ENCODE assay signal across 9 cellular contexts in genomic region chrX:47854474-47854873, GRCh38. TPM values are rescaled to one million over a fixed set of nuclear protein-coding genes. Genes with fewer than 3 reads are reported as not detected.
DNase-seq lines count a peak whose midpoint lies in the region; ATAC-seq, FAIRE-seq and TF ChIP-seq lines count a peak whose summit lies in the region.
"Had no signal": no experiment of that assay in that cellular context is flagged by ENCODE, and none has a peak within 500 bp of the region (broad histone marks: within the 10 kb centered on the region; RNA-seq: fewer than 3 reads in every experiment).

No MANE protein-coding gene starts in this region.

- peaks cover 38% of the 10 kb centered on the region for H3K36me3 Mint-ChIP-seq in activated B cell treated with CpG ODN at 0.5 μM for 24 hours (ENCODE audit: low read depth)

- no peak overlapping the region for H3K4me3 Mint-ChIP-seq in activated B cell treated with CpG ODN at 0.5 μM for 24 hours
- H3K4me3 Mint-ChIP-seq: naive B cell had no signal

- peaks cover 8% of the 10 kb centered on the region for H3K4me1 Mint-ChIP-seq in activated B cell treated with CpG ODN at 0.5 μM for 24 hours

- no peak overlapping the region for H3K27ac Mint-ChIP-seq in activated B cell treated with CpG ODN at 0.5 μM for 24 hours
- H3K27ac Mint-ChIP-seq: naive B cell had no signal

- H3K4me1 ChIP-seq in sigmoid colon, result no peaks in the 10 kb centered on the region

- H3K27me3 Mint-ChIP-seq in activated B cell treated with CpG ODN at 0.5 μM for 24 hours, result no peaks in the 10 kb centered on the region
- H3K27me3 Mint-ChIP-seq: naive B cell had no signal

- no peak overlapping the region for H3K27ac ChIP-seq in sigmoid colon

- no peak for FAIRE-seq in GM12892 (lab: Jason Lieb, UNC)

- no peaks in the 10 kb centered on the region for H3K9me3 Mint-ChIP-seq in activated B cell treated with CpG ODN at 0.5 μM for 24 hours

- POLR2A ChIA-PET in activated B cell treated with CpG ODN at 0.5 μM for 24 hours (lab: Charles Lee), result no interaction called here

- TF ChIP-seq POLR2A in GM12892 (IDR thresholded peaks at IDR 0.05; ENCODE audit: low read depth, low read length), result no peak
- TF ChIP-seq POLR2A in sigmoid colon (IDR thresholded peaks at IDR 0.05), result no peak

- CTCF ChIA-PET in activated B cell treated with CpG ODN at 0.5 μM for 24 hours (lab: Charles Lee), result no interaction called here

- intact Hi-C loops in activated B cell treated with CpG ODN at 0.5 μM for 24 hours (cut with micrococcal nuclease) (loop anchor here (1.0 kb wide), 1 partner anchor 640 kb away; no protein-coding TSS in a partner anchor), sigmoid colon (cut with DNase I) (loop anchor here (5.0 kb wide), 1 partner anchor 173 kb away; no protein-coding TSS in a partner anchor)

- 13 to 49% methylated on average over 10 of the region's 10 CpGs for WGBS in sigmoid colon, 2 donors

- DNase-seq in stimulated activated CD4-positive, alpha-beta T cell treated with anti-CD3 and anti-CD28 coated beads, Interleukin-12 subunit alpha, Interleukin-12 subunit beta, amount 100 ng/mL, for 4 hours, result peak; percentile 25
- no peak for DNase-seq in stimulated activated CD4-positive, alpha-beta T cell treated with anti-CD3 and anti-CD28 coated beads, Interleukin-2, amount 100 ng/mL, for 48 hours
- DNase-seq in activated B cell treated with CpG ODN at 0.5 μM for 24 hours (no peak), fibroblast of the aortic adventitia (ENCODE audit: low read depth) (peak; percentile 47), retinal pigment epithelial cell (ENCODE audit: low read depth) (no peak), NCI-H2107 treated with DMSO at 0.1 percent for 48 hours (lab: John Stamatoyannopoulos, UW; ENCODE audit: unreplicated experiment) (no peak), GM12892 (ENCODE audit: insufficient read length) (no peak), sigmoid colon (no peak)
- DNase-seq: naive B cell had no signal

- H3K4me3 ChIP-seq in fibroblast of the aortic adventitia (ENCODE audit: low read depth, low read length) (no peak overlapping the region), retinal pigment epithelial cell (ENCODE audit: low read length) (no peak overlapping the region), sigmoid colon (no peak overlapping the region)

- TF ChIP-seq CTCF in activated B cell treated with CpG ODN at 0.5 μM for 24 hours (IDR thresholded peaks at IDR 0.05) (no peak), fibroblast of the aortic adventitia (IDR thresholded peaks at IDR 0.05; ENCODE audit: insufficient read depth, low read length) (peak; percentile 50), retinal pigment epithelial cell (conservative IDR thresholded peaks at IDR 0.05; ENCODE audit: low read depth, low read length) (peak; percentile 46), sigmoid colon (IDR thresholded peaks at IDR 0.05) (no peak)

- no peak for TF ChIP-seq EP300 in sigmoid colon (IDR thresholded peaks at IDR 0.05)

- H3K27me3 ChIP-seq in sigmoid colon, result no peaks in the 10 kb centered on the region

- H3K9me3 ChIP-seq in sigmoid colon, result no peaks in the 10 kb centered on the region

- peak; percentile 49 for ATAC-seq in activated B cell treated with CpG ODN at 0.5 μM for 24 hours (ENCODE audit: low read depth)

- H3K36me3 ChIP-seq in sigmoid colon, result no peaks in the 10 kb centered on the region

RNA-seq across cellular contexts. Expression of gene ZNF81, which starts 17.8 kb away (rescaled TPM):
- total RNA-seq in activated B cell treated with CpG ODN at 0.5 μM for 24 hours (11.0 and 15.3 TPM in 2 replicates), fibroblast of the aortic adventitia (ENCODE audit: low replicate concordance) (6.1 and 6.2 TPM in 2 replicates), sigmoid colon (10 to 100 TPM in 2 of 4 donors, 1 to 10 TPM in 2; 4.4 to 16.0 (median 8.1) TPM)
- 4.5 TPM for polyA plus RNA-seq in GM12892 (2012; ENCODE audit: missing spikeins)
- polyA plus RNA-seq in sigmoid colon, result 1 to 10 TPM in 1 of 3 donors, under 1 TPM in 2; 0.60 to 3.0 (median 0.69) TPM

Comparison
In these comparisons a context has a peak if more than half of its experiments do, and no peak if none do; other contexts are left out.
1. DNase-seq: peak in stimulated activated CD4-positive, alpha-beta T cell treated with anti-CD3 and anti-CD28 coated beads, Interleukin-12 subunit alpha, Interleukin-12 subunit beta, amount 100 ng/mL, for 4 hours (single experiment) and fibroblast of the aortic adventitia (single experiment); none in stimulated activated CD4-positive, alpha-beta T cell treated with anti-CD3 and anti-CD28 coated beads, Interleukin-2, amount 100 ng/mL, for 48 hours (0 of 2), activated B cell treated with CpG ODN at 0.5 μM for 24 hours (single experiment), retinal pigment epithelial cell (single experiment), NCI-H2107 treated with DMSO at 0.1 percent for 48 hours (single experiment), GM12892 (single experiment) and sigmoid colon (single experiment).
2. CTCF ChIP-seq: peak in fibroblast of the aortic adventitia (single experiment) and retinal pigment epithelial cell (single experiment); none in activated B cell treated with CpG ODN at 0.5 μM for 24 hours (single experiment) and sigmoid colon (0 of 4).